In genomic region chr19:48760514-48761221, GRCh38 we compare ENCODE assay signal across 1 cellular context.
TF ChIP-seq lines count a peak whose summit lies in the region.

No MANE protein-coding gene starts in this region.

TF ChIP-seq in GM12878, 131 proteins besides CTCF, POLR2A, EP300 and RAD21:
- TF ChIP-seq WRNIP1 (IDR thresholded peaks at IDR 0.05; ENCODE audit: borderline replicate concordance, low read depth, low read length) (no peak), SMC3 (IDR thresholded peaks at IDR 0.05; ENCODE audit: borderline replicate concordance, low read length) (no peak), IKZF1 (conservative IDR thresholded peaks at IDR 0.05) (no peak), LARP7 (IDR thresholded peaks at IDR 0.05) (no peak), FOXK2 (IDR thresholded peaks at IDR 0.05) (no peak), DPF2 (IDR thresholded peaks at IDR 0.05) (no peak), IRF4 (IDR thresholded peaks at IDR 0.05; ENCODE audit: low read depth, low read length) (no peak), USF1 (IDR thresholded peaks at IDR 0.05; ENCODE audit: borderline replicate concordance, extremely low read length, insufficient read depth, low read depth, low read length) (no peak), CREM (IDR thresholded peaks at IDR 0.05; ENCODE audit: low read depth) (no peak), HSF1 (IDR thresholded peaks at IDR 0.05; ENCODE audit: low read depth, low read length) (no peak), REST (IDR thresholded peaks at IDR 0.05; ENCODE audit: low read depth, low read length) (no peak), ZNF274 (IDR thresholded peaks at IDR 0.05; ENCODE audit: insufficient read depth, insufficient read length) (no peak), TCF12 (IDR thresholded peaks at IDR 0.05; ENCODE audit: low read depth, low read length) (no peak), RBBP5 (conservative IDR thresholded peaks at IDR 0.05) (no peak), HCFC1 (IDR thresholded peaks at IDR 0.05; ENCODE audit: low read length) (no peak), NFYA (IDR thresholded peaks at IDR 0.05; ENCODE audit: borderline replicate concordance, low read depth, low read length) (no peak), CUX1 (IDR thresholded peaks at IDR 0.05; ENCODE audit: insufficient replicate concordance, low read depth, low read length) (no peak), ZBTB33 (IDR thresholded peaks at IDR 0.05) (no peak)
